ENCODE assay signal across 19 cellular contexts in the genomic region with DNA sequence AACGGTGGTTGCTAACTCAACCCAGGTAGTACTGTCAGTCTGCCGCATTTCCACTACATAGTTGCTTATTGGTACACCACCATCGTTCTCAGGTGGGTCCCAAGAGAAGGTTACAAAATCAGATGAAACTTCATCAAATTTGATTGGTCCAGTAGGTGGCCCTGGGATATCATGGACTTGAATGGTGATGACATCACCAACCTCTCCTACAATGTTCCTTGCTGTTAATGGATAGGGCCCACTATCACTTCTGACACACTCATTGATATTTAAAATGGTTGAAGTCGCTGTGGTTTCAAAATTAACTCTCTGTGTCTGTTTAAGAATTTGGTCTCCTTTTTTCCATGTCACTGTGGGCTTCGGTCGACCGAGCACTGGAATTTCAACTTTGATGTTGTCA.
"Had no signal": no experiment of that assay in that cellular context is flagged by ENCODE, and none has a peak within 500 bp of the region (broad histone marks: within the 10 kb centered on the region; RNA-seq: fewer than 3 reads in every experiment).

No MANE protein-coding gene starts in this region.

- DNase-seq: head of caudate nucleus; hippocampal formation; kidney glomerular epithelial cell; left colon; left lung; lower lobe of right lung; mammary epithelial cell; mesenchymal stem cell; naive thymus-derived CD8-positive, alpha-beta T cell; nucleus accumbens; small intestine; spleen; stimulated activated CD4-positive, alpha-beta T cell treated with anti-CD3 and anti-CD28 coated beads, Interleukin-4, amount 100 ng/mL, for 24 hours; stimulated activated naive CD4-positive, alpha-beta T cell treated with Interleukin-2 at 50 U/mL for 16 hours; stimulated activated naive CD8-positive, alpha-beta T cell treated with anti-CD3 and anti-CD28 coated beads, Interleukin-15, amount 100 ng/mL, for 72 hours; substantia nigra; uterus had no signal

- ATAC-seq: left colon; left lung; lower lobe of right lung; naive thymus-derived CD8-positive, alpha-beta T cell; sciatic nerve; stimulated activated memory B cell treated with anti-CD40 and anti-IgM and Interleukin-4, amounts not matched to agents 10 μg/mL and 1 μg/mL and 100 μg/mL, for 72 hours; stimulated activated naive CD8-positive, alpha-beta T cell treated with anti-CD3 and anti-CD28 coated beads, Interleukin-15, amount 100 ng/mL, for 72 hours had no signal
